Comparison of ENCODE assay signal across 34 cellular contexts in genomic region chr4:898869-899555, GRCh38. TPM values are rescaled to one million over a fixed set of nuclear protein-coding genes. Genes with fewer than 3 reads are reported as not detected.
DNase-seq lines count a peak whose midpoint lies in the region; ATAC-seq, FAIRE-seq and TF ChIP-seq lines count a peak whose summit lies in the region.
"Had no signal": no experiment of that assay in that cellular context is flagged by ENCODE, and none has a peak within 500 bp of the region (broad histone marks: within the 10 kb centered on the region; RNA-seq: fewer than 3 reads in every experiment).

No MANE protein-coding gene starts in this region.

- H4K20me1 ChIP-seq in H1 (replicated peaks in 1 of 2; ENCODE audit: control insufficient read depth in 1 of 2, insufficient read depth in 2 of 2, low read length in 2 of 2) = peaks cover 2 to 16% of the 10 kb centered on the region in 2 experiments

- no peak overlapping the region for H2AK5ac ChIP-seq in H1 (ENCODE audit: low read depth, low read length)

- peaks cover 8% of the 10 kb centered on the region for H3K36me3 Mint-ChIP-seq in T-helper 17 cell (ENCODE audit: low read depth)

- H3K9me3 ChIP-seq in T-helper 17 cell (ENCODE audit: control insufficient read depth, low read length, poor library complexity, severe bottlenecking) = no peaks in the 10 kb centered on the region
- H3K9me3 ChIP-seq in H1 (ENCODE audit: insufficient read depth in 2 of 2, low read depth in 1 of 2, low read length in 1 of 2) = no peaks in the 10 kb centered on the region
- H3K9me3 ChIP-seq: BLaER1, esophagus muscularis mucosa, ovary, tibial nerve had no signal

- no peak overlapping the region for H3K18ac ChIP-seq in H1 (ENCODE audit: extremely low read depth, low read length)

- H4K8ac ChIP-seq in H1 (ENCODE audit: extremely low read depth, insufficient read depth, low read length) = no peak overlapping the region

- H3K9ac ChIP-seq in H1 (replicated peaks in 1 of 4; ENCODE audit: extremely low read depth in 1 of 4, low read depth in 3 of 4, low read length in 3 of 4) = no peak overlapping the region
- H3K9ac ChIP-seq: BLaER1 had no signal

- H3K4me3 Mint-ChIP-seq in T-helper 17 cell = peak overlapping the region; percentile 69
- H3K4me3 Mint-ChIP-seq: activated CD4-positive, alpha-beta memory T cell treated with anti-CD3 and anti-CD28 coated beads for 36 hours; activated naive CD8-positive, alpha-beta T cell treated with anti-CD3 and anti-CD28 coated beads for 36 hours; memory B cell; nephron progenitor cell had no signal

- no peak for TF ChIP-seq EP300 in H1 (IDR thresholded peaks at IDR 0.05; ENCODE audit: borderline replicate concordance in 1 of 2, low read depth in 2 of 2, low read length in 2 of 2)

- no peak for ATAC-seq in T-helper 17 cell
- ATAC-seq in GM19452 (IDR thresholded peaks at IDR 0.05; ENCODE audit: unreplicated experiment) = no peak
- ATAC-seq: activated CD4-positive, CD25-positive, alpha-beta regulatory T cell treated with anti-CD3 and anti-CD28 coated beads, Interleukin-2, amount 50 U/mL, for 24 hours; left colon had no signal

- no peak overlapping the region for H3K27ac Mint-ChIP-seq in T-helper 17 cell
- H3K27ac Mint-ChIP-seq: activated CD4-positive, alpha-beta memory T cell treated with anti-CD3 and anti-CD28 coated beads for 36 hours; activated naive CD8-positive, alpha-beta T cell treated with anti-CD3 and anti-CD28 coated beads for 36 hours; memory B cell had no signal

- TF ChIP-seq POLR2A in H1 (IDR thresholded peaks at IDR 0.05; ENCODE audit: control extremely low read depth in 1 of 2, low read depth in 2 of 2, low read length in 2 of 2) = no peak

- H3K4me1 Mint-ChIP-seq in T-helper 17 cell = peaks cover 15% of the 10 kb centered on the region
- H3K4me1 Mint-ChIP-seq: activated naive CD8-positive, alpha-beta T cell treated with anti-CD3 and anti-CD28 coated beads for 36 hours; nephron progenitor cell had no signal

- 96% methylated on average over 27 of the region's 27 CpGs; no CpG with 5 or more reads in 1 of the 2 experiments for WGBS in H1 (ENCODE audit: extremely low coverage in 1 of 2, insufficient coverage in 1 of 2, insufficient read length in 1 of 2, insufficient replicate concordance in 2 of 2, low coverage in 1 of 2, low lambda C conversion rate in 2 of 2, missing lambda C conversion rate in 1 of 2), 2 experiments

- POLR2A ChIA-PET in H1 (lab: Charles Lee; ENCODE audit: partially characterized antibody) = interaction anchor here (0.6 to 1.0 kb wide), 2 partner anchors 16 to 132 kb away, joined by 3 to 6 read pairs; no protein-coding TSS in a partner anchor

- no peaks in the 10 kb centered on the region for H3K27me3 Mint-ChIP-seq in T-helper 17 cell
- H3K27me3 Mint-ChIP-seq: activated CD4-positive, alpha-beta memory T cell treated with anti-CD3 and anti-CD28 coated beads for 36 hours; activated naive CD8-positive, alpha-beta T cell treated with anti-CD3 and anti-CD28 coated beads for 36 hours; memory B cell had no signal

- no peak overlapping the region for H3K4me3 ChIP-seq in H1 (ENCODE audit: extremely low read depth in 1 of 4, insufficient read depth in 2 of 4, low read depth in 3 of 4, low read length in 4 of 4)
- H3K4me3 ChIP-seq: BLaER1, cardiac muscle cell, esophagus muscularis mucosa, ovary, tibial nerve had no signal

- H3K14ac ChIP-seq in H1 (ENCODE audit: insufficient read length) = no peak overlapping the region

- no peak overlapping the region; the same call in 1 of the 2 replicates for H2BK12ac ChIP-seq in H1 (ENCODE audit: low read depth, low read length)

- no peak overlapping the region for H3K4me2 ChIP-seq in H1 (ENCODE audit: insufficient read depth in 1 of 2, low read depth in 2 of 2, low read length in 2 of 2)
- H3K4me2 ChIP-seq: BLaER1 had no signal

- H2BK120ac ChIP-seq in H1 (replicated peaks; ENCODE audit: low read depth, low read length) = no peak overlapping the region

- no peaks in the 10 kb centered on the region for H3K23me2 ChIP-seq in H1 (ENCODE audit: low read depth, low read length)

- no peaks in the 10 kb centered on the region for H3K79me2 ChIP-seq in H1 (ENCODE audit: control insufficient read depth in 1 of 2, insufficient read depth in 2 of 2, low read length in 2 of 2)

- TF ChIP-seq CTCF in H1 (IDR thresholded peaks at IDR 0.05; ENCODE audit: control extremely low read depth in 1 of 3, insufficient read depth in 1 of 3, low read depth in 1 of 3, low read length in 3 of 3) = no peak

- H2BK15ac ChIP-seq in H1 (ENCODE audit: low read length) = no peak overlapping the region

- H4K91ac ChIP-seq in H1 (replicated peaks; ENCODE audit: insufficient read length, low read length) = no peak overlapping the region

- H3K27ac ChIP-seq in H1 (ENCODE audit: low read depth, low read length) = no peak overlapping the region
- H3K27ac ChIP-seq: BLaER1, cardiac muscle cell, esophagus muscularis mucosa, ovary, tibial nerve had no signal

- no peaks in the 10 kb centered on the region for H3K27me3 ChIP-seq in H1 (replicated peaks in 1 of 4; ENCODE audit: control insufficient read depth in 3 of 4, extremely low read depth in 1 of 4, insufficient read depth in 3 of 4, low read length in 3 of 4)
- H3K27me3 ChIP-seq: BLaER1, cardiac muscle cell, esophagus muscularis mucosa, ovary, tibial nerve had no signal

- in situ Hi-C loops in ACHN (cut with HindIII; ENCODE audit: low pct_ligation_motif_present, low pct_unique_long_range_greater_than_20kb, low sequenced_read_pairs) = no loop called here

- peaks cover 6% of the 10 kb centered on the region for H3K79me1 ChIP-seq in H1 (ENCODE audit: low read depth, low read length)

- CTCF ChIA-PET in H1 (lab: Charles Lee; ENCODE audit: partially characterized antibody) = interaction anchor here (1.1 kb wide), 2 partner anchors 27 to 33 kb away, joined by 3 read pairs; partner anchors contain the start of genes GAK and TMEM175

- no peak overlapping the region for H3K23ac ChIP-seq in H1 (ENCODE audit: insufficient read length)

- no peak overlapping the region for H2BK20ac ChIP-seq in H1 (ENCODE audit: low read length)

- H3K4ac ChIP-seq in H1 (replicated peaks; ENCODE audit: insufficient read length, low read depth, low read length) = no peak overlapping the region

- no peak for FAIRE-seq in H1 (lab: Jason Lieb, UNC)
- FAIRE-seq: endometrium, GM12892 had no signal

- DNase-seq in ACHN = peak; percentile 6
- DNase-seq in T-helper 17 cell = no peak
- no peak for DNase-seq in H1 (ENCODE audit: low read depth in 1 of 2, low spot score in 2 of 2)
- peak; percentile 25 for DNase-seq in medulla oblongata (ENCODE audit: extremely low spot score)
- DNase-seq in GOT3 (lab: John Stamatoyannopoulos, UW) = no peak
- no peak for DNase-seq in NCI-H748 treated with DMSO at 0.1 percent for 48 hours (lab: John Stamatoyannopoulos, UW)
- no peak for DNase-seq in NCI-H2227 (lab: John Stamatoyannopoulos, UW; ENCODE audit: unreplicated experiment)
- DNase-seq: activated CD4-positive, alpha-beta memory T cell treated with anti-CD3 and anti-CD28 coated beads for 36 hours; activated CD8-positive, alpha-beta memory T cell treated with anti-CD3 and anti-CD28 coated beads, Interleukin-2, amount 50 U/mL, for 4 hours; activated naive CD8-positive, alpha-beta T cell treated with anti-CD3 and anti-CD28 coated beads for 36 hours; aorta; dermis blood vessel endothelial cell; DMS153; foreskin fibroblast; HCEC 1CT; left colon; MM.1S; NCI-H1930; NCI-H2227 treated with DMSO at 0.1 percent for 48 hours; NCI-H526 treated with DMSO at 0.1 percent for 48 hours; nephron progenitor cell; ovary; SHP77; stimulated activated CD8-positive, alpha-beta memory T cell treated with anti-CD3 and anti-CD28 coated beads, Interleukin-4, amount 100 ng/mL, for 48 hours; T-helper 2 cell had no signal

- H2BK5ac ChIP-seq in H1 (ENCODE audit: low read depth, low read length) = peak overlapping the region; percentile 52

- no peak overlapping the region for H4K5ac ChIP-seq in H1 (ENCODE audit: insufficient read length, low read depth, low read length)

- TF ChIP-seq RAD21 in H1 (IDR thresholded peaks at IDR 0.05 in 1 of 2, conservative IDR thresholded peaks at IDR 0.05 in 1 of 2; ENCODE audit: low read depth in 2 of 2, low read length in 2 of 2) = no peak

- no peak overlapping the region for H2AFZ ChIP-seq in H1 (ENCODE audit: low read length)

- H3K36me3 ChIP-seq in H1 (ENCODE audit: control insufficient read depth in 2 of 4, insufficient read depth in 4 of 4, low read length in 3 of 4) = peaks cover 0 to 8% (median 1%) of the 10 kb centered on the region in 4 experiments; a peak in 2 of 8 replicates
- H3K36me3 ChIP-seq: cardiac muscle cell, ovary had no signal

- H3K56ac ChIP-seq in H1 (replicated peaks; ENCODE audit: insufficient read length, low read depth, low read length) = no peak overlapping the region

- H3K4me1 ChIP-seq in H1 (replicated peaks in 1 of 4; ENCODE audit: control insufficient read depth in 3 of 4, insufficient read depth in 4 of 4, low read length in 3 of 4) = peaks cover 0 to 8% (median 0%) of the 10 kb centered on the region in 4 experiments; a peak in 3 of 7 replicates
- H3K4me1 ChIP-seq: BLaER1, esophagus muscularis mucosa, tibial nerve had no signal

TF ChIP-seq in H1, 55 proteins besides CTCF, POLR2A, EP300 and RAD21 (continues in another document):
- TF ChIP-seq SUZ12 (IDR thresholded peaks at IDR 0.05; ENCODE audit: low read length) (no peak), SIN3A (conservative IDR thresholded peaks at IDR 0.05 in 1 of 2, IDR thresholded peaks at IDR 0.05 in 1 of 2; ENCODE audit: low read depth in 1 of 2, low read length in 2 of 2) (no peak)

RNA-seq across cellular contexts. Expression of gene GAK, which starts 33.1 kb away (rescaled TPM):
- total RNA-seq in T-helper 17 cell = 100 to 1,000 TPM; 192 to 215 TPM
- 70.8 and 76.9 TPM in 2 replicates for total RNA-seq in H1 (2021; fragmentation: NEBNext Ultra II Directional; extraction: Animal tissue kit (Norgen Biotek cat#: 25700))
- 31.5 and 50.3 TPM in 2 replicates for polyA plus RNA-seq in H1 (2011; rRNA removed)
- 29.0 TPM for polyA plus RNA-seq in H1 (2011; cell fraction: cytosol; rRNA removed)
- polyA plus RNA-seq in H1 (2011; cell fraction: nucleus; rRNA removed) = 130 TPM
- polyA plus RNA-seq in H1 (2012, experiment 1 of 2) = 42.1 to 71.0 TPM (median 63.2 TPM) in 4 replicates
- 48.2 TPM for polyA plus RNA-seq in H1 (2012, experiment 2 of 2)
- polyA plus RNA-seq in H1 (2013, experiment 1 of 2) = 54.1 TPM
- polyA plus RNA-seq in H1 (2013, experiment 2 of 2) = 49.8 TPM
- 37.0 and 38.9 TPM in 2 replicates for polyA minus RNA-seq in H1 (2011; rRNA and poly(A)+ RNA removed)
- polyA minus RNA-seq in H1 (2011; cell fraction: cytosol; rRNA and poly(A)+ RNA removed) = 24.0 TPM
- polyA minus RNA-seq in H1 (2011; cell fraction: nucleus; rRNA and poly(A)+ RNA removed) = 61.0 TPM

RNA-seq across cellular contexts. Expression of gene TMEM175, which starts 33.2 kb away (rescaled TPM):
- 10 to 100 TPM; 36.9 to 43.6 TPM for total RNA-seq in T-helper 17 cell
- 3.0 and 4.9 TPM in 2 replicates for total RNA-seq in H1 (2021; fragmentation: NEBNext Ultra II Directional; extraction: Animal tissue kit (Norgen Biotek cat#: 25700))
- 20.7 and 32.8 TPM in 2 replicates for polyA plus RNA-seq in H1 (2011; rRNA removed)
- polyA plus RNA-seq in H1 (2011; cell fraction: cytosol; rRNA removed) = 11.2 TPM
- polyA plus RNA-seq in H1 (2011; cell fraction: nucleus; rRNA removed) = 61.6 TPM
- polyA plus RNA-seq in H1 (2012, experiment 1 of 2) = 8.2 to 12.3 TPM (median 8.4 TPM) in 4 replicates
- polyA plus RNA-seq in H1 (2012, experiment 2 of 2) = 7.1 TPM
- polyA plus RNA-seq in H1 (2013, experiment 1 of 2) = 9.2 TPM
- 5.8 TPM for polyA plus RNA-seq in H1 (2013, experiment 2 of 2)
- polyA minus RNA-seq in H1 (2011; rRNA and poly(A)+ RNA removed) = 6.3 and 7.5 TPM in 2 replicates
- polyA minus RNA-seq in H1 (2011; cell fraction: cytosol; rRNA and poly(A)+ RNA removed) = 2.9 TPM
- polyA minus RNA-seq in H1 (2011; cell fraction: nucleus; rRNA and poly(A)+ RNA removed) = 7.2 TPM

Comparison
In these comparisons a context has a peak if more than half of its experiments do, and no peak if none do; other contexts are left out.
1. DNase-seq: peak in ACHN (single experiment) and medulla oblongata (single experiment); none in T-helper 17 cell (0 of 3), H1 (0 of 2), GOT3 (single experiment), NCI-H748 treated with DMSO at 0.1 percent for 48 hours (single experiment) and NCI-H2227 (single experiment).